17 cellular contexts compared by ENCODE assay signal in genomic region chr5:42655982-42656660, GRCh38.
DNase-seq lines count a peak whose midpoint lies in the region; ATAC-seq and TF ChIP-seq lines count a peak whose summit lies in the region.
"Had no signal": no experiment of that assay in that cellular context is flagged by ENCODE, and none has a peak within 500 bp of the region (broad histone marks: within the 10 kb centered on the region; RNA-seq: fewer than 3 reads in every experiment).

No MANE protein-coding gene starts in this region.

- no peaks in the 10 kb centered on the region for H3K4me1 Mint-ChIP-seq in naive thymus-derived CD8-positive, alpha-beta T cell

- H3K27me3 ChIP-seq in DOHH2 (ENCODE audit: control insufficient read depth, low read length) (no peaks in the 10 kb centered on the region), stomach (no peaks in the 10 kb centered on the region)
- H3K27me3 ChIP-seq: adrenal gland, dorsolateral prefrontal cortex had no signal

- H3K36me3 Mint-ChIP-seq in naive thymus-derived CD8-positive, alpha-beta T cell: peaks cover 0 to 7% (median 0%) of the 10 kb centered on the region in 3 donors

- POLR2A ChIA-PET in naive thymus-derived CD8-positive, alpha-beta T cell (lab: Charles Lee): no interaction called here

- no peaks in the 10 kb centered on the region for H3F3A ChIP-seq in DOHH2 (ENCODE audit: control insufficient read depth, insufficient read depth)

- no peaks in the 10 kb centered on the region for H3K36me3 ChIP-seq in DOHH2 (ENCODE audit: control insufficient read depth, low read length)
- H3K36me3 ChIP-seq in stomach: no peaks in the 10 kb centered on the region
- H3K36me3 ChIP-seq: adrenal gland had no signal

- DNase-seq in SK-MEL-5 (ENCODE audit: low read depth, low spot score): peak; percentile 66
- peak; percentile 10 to 50 for DNase-seq in foreskin fibroblast
- no peak for DNase-seq in omental fat pad (ENCODE audit: low spot score)
- DNase-seq in stomach: no peak
- DNase-seq in naive thymus-derived CD8-positive, alpha-beta T cell: no peak
- DNase-seq in NCI-H2029 (lab: John Stamatoyannopoulos, UW): no peak
- DNase-seq: activated CD4-positive, alpha-beta T cell treated with anti-CD3 and anti-CD28 coated beads for 36 hours; activated T-cell treated with anti-CD3 and anti-CD28 coated beads, Interleukin-2, amount 50 U/mL, for 1 hour; DMS79; dorsolateral prefrontal cortex; NCI-H2227 treated with DMSO at 0.1 percent for 48 hours; nucleus accumbens had no signal

- peaks cover 0 to 14% (median 4%) of the 10 kb centered on the region in 9 donors for H3K9me3 Mint-ChIP-seq in naive thymus-derived CD8-positive, alpha-beta T cell
- H3K9me3 Mint-ChIP-seq: T-helper 1 cell treated with Interleukin-12 subunit alpha and Interleukin-12 subunit beta and Interleukin-4 antibody, amounts not matched to agents 30 μg/mL and 1 μg/mL, for 36 hours had no signal

- TF ChIP-seq POLR2A in stomach (IDR thresholded peaks at IDR 0.05): no peak

- no peak for TF ChIP-seq EP300 in stomach (IDR thresholded peaks at IDR 0.05)

- no peaks in the 10 kb centered on the region for H4K20me1 ChIP-seq in DOHH2 (ENCODE audit: control insufficient read depth, insufficient read depth, low read depth, low read length)

- H3K79me2 ChIP-seq in DOHH2 (ENCODE audit: control insufficient read depth, low read length): no peaks in the 10 kb centered on the region

- intact Hi-C loops in stomach (cut with DNase I; ENCODE audit: low total_unique reads): no loop called here

- H3K27me3 Mint-ChIP-seq in naive thymus-derived CD8-positive, alpha-beta T cell: peaks cover 4 to 17% (median 12%) of the 10 kb centered on the region in 5 donors

- H3K9me3 ChIP-seq in DOHH2 (ENCODE audit: control insufficient read depth, insufficient read depth, low read length) (no peaks in the 10 kb centered on the region), stomach (no peaks in the 10 kb centered on the region)
- H3K9me3 ChIP-seq: adrenal gland had no signal

- 52 to 64% (median 56%) methylated on average over 3 of the region's 3 CpGs for WGBS in stomach, 5 donors

- H3K4me2 ChIP-seq in DOHH2 (ENCODE audit: low read length): peak overlapping the region; percentile 10; the same call in 1 of the 2 replicates

- in situ Hi-C loops in SK-MEL-5 (cut with HindIII; ENCODE audit: low pct_unique_long_range_greater_than_20kb, low sequenced_read_pairs): no loop called here

- H3K27ac ChIP-seq in DOHH2 (ENCODE audit: low read depth, low read length): no peak overlapping the region
- no peak overlapping the region for H3K27ac ChIP-seq in stomach
- H3K27ac ChIP-seq: adrenal gland, dorsolateral prefrontal cortex had no signal

- no peaks in the 10 kb centered on the region; the same call in 1 of the 2 replicates for H3K4me1 ChIP-seq in DOHH2 (ENCODE audit: control insufficient read depth, low read length)
- peaks cover 0 to 8% (median 4%) of the 10 kb centered on the region in 4 donors for H3K4me1 ChIP-seq in stomach

- H3K4me3 ChIP-seq in DOHH2 (ENCODE audit: low read length) (no peak overlapping the region), foreskin fibroblast (ENCODE audit: low read depth in 1 of 2, low read length in 2 of 2) (peak overlapping the region in 1 of 2 donors; percentile 14), stomach (no peak overlapping the region)
- H3K4me3 ChIP-seq: lung had no signal

- ATAC-seq in omental fat pad (ENCODE audit: low FRiP score): peak; percentile 87
- ATAC-seq in naive thymus-derived CD8-positive, alpha-beta T cell: no peak
- ATAC-seq in GM18873 (IDR thresholded peaks at IDR 0.05; ENCODE audit: low FRiP score, unreplicated experiment): no peak
- ATAC-seq: activated CD4-positive, alpha-beta T cell treated with anti-CD3 and anti-CD28 coated beads for 36 hours had no signal

- no peak overlapping the region for H3K27ac Mint-ChIP-seq in naive thymus-derived CD8-positive, alpha-beta T cell
- H3K27ac Mint-ChIP-seq: activated CD4-positive, alpha-beta T cell treated with anti-CD3 and anti-CD28 coated beads for 36 hours; T-helper 1 cell treated with Interleukin-12 subunit alpha and Interleukin-12 subunit beta and Interleukin-4 antibody, amounts not matched to agents 30 μg/mL and 1 μg/mL, for 36 hours had no signal

- H3K4me3 Mint-ChIP-seq in naive thymus-derived CD8-positive, alpha-beta T cell: no peak overlapping the region
- H3K4me3 Mint-ChIP-seq: activated CD4-positive, alpha-beta T cell treated with anti-CD3 and anti-CD28 coated beads for 36 hours; T-helper 1 cell treated with Interleukin-12 subunit alpha and Interleukin-12 subunit beta and Interleukin-4 antibody, amounts not matched to agents 30 μg/mL and 1 μg/mL, for 36 hours had no signal

- no peaks in the 10 kb centered on the region for H3K9me2 ChIP-seq in DOHH2 (replicated peaks; ENCODE audit: control insufficient read depth, low read length)

- TF ChIP-seq CTCF in DOHH2 (IDR thresholded peaks at IDR 0.05; ENCODE audit: low read depth, low read length, poor library complexity, severe bottlenecking): no peak
- no peak for TF ChIP-seq CTCF in foreskin fibroblast (IDR thresholded peaks at IDR 0.05; ENCODE audit: low read depth, low read length)
- TF ChIP-seq CTCF in omental fat pad (IDR thresholded peaks at IDR 0.05): no peak
- no peak for TF ChIP-seq CTCF in stomach (IDR thresholded peaks at IDR 0.05)

Comparison
In these comparisons a context has a peak if more than half of its experiments do, and no peak if none do; other contexts are left out.
1. DNase-seq: peak in SK-MEL-5 (single experiment) and foreskin fibroblast (2 of 2); none in omental fat pad (single experiment), stomach (single experiment), naive thymus-derived CD8-positive, alpha-beta T cell (0 of 10) and NCI-H2029 (single experiment).